21 cellular contexts compared by ENCODE assay signal in genomic region chr3:150222646-150223045, GRCh38.
DNase-seq lines count a peak whose midpoint lies in the region; ATAC-seq, FAIRE-seq and TF ChIP-seq lines count a peak whose summit lies in the region.
"Had no signal": no experiment of that assay in that cellular context is flagged by ENCODE, and none has a peak within 500 bp of the region (broad histone marks: within the 10 kb centered on the region; RNA-seq: fewer than 3 reads in every experiment).

No MANE protein-coding gene starts in this region.

- H3K36me3 ChIP-seq in Karpas-422 (ENCODE audit: insufficient read depth, low read length) (no peaks in the 10 kb centered on the region; the same call in 1 of the 2 replicates), left lung (no peaks in the 10 kb centered on the region)
- H3K36me3 ChIP-seq: BLaER1 had no signal

- H3K9me3 ChIP-seq in Karpas-422 (ENCODE audit: low read length): 0 out of 2 replicates have a peak, but pooled peaks cover 6% of the 10 kb centered on the region
- H3K9me3 ChIP-seq in left lung: peaks cover 0 to 4% of the 10 kb centered on the region in 2 donors

- peaks cover 9% of the 10 kb centered on the region for H3K9me3 Mint-ChIP-seq in WTC11
- H3K9me3 Mint-ChIP-seq: CD8-positive, alpha-beta T cell had no signal

- DNase-seq in NCI-H1417 (lab: John Stamatoyannopoulos, UW) (peak in 2 of 3 experiments; percentile 22 to 40), NCI-H1417 treated with DMSO at 0.1 percent for 48 hours (lab: John Stamatoyannopoulos, UW) (no peak), Karpas-422 (no peak), WTC11 (ENCODE audit: low spot score) (no peak), left lung (no peak), frontal cortex (ENCODE audit: low spot score in 2 of 2) (no peak), GM03348 (ENCODE audit: low spot score) (no peak)
- DNase-seq: 8988T; CD8-positive, alpha-beta T cell; GF-D8; MM.1S; NCI-H1092 treated with DMSO at 0.1 percent for 48 hours; NCI-H187 treated with DMSO at 0.1 percent for 48 hours; NCI-H2171 treated with DMSO at 0.1 percent for 48 hours; NCI-H446 treated with DMSO at 0.1 percent for 48 hours; PC-3 had no signal

- peak; percentile 67 for ATAC-seq in WTC11
- ATAC-seq in left lung: peak; percentile 27
- no peak for ATAC-seq in HG02885 (IDR thresholded peaks at IDR 0.05; ENCODE audit: poor library complexity, unreplicated experiment)
- ATAC-seq: CD8-positive, alpha-beta T cell; PC-3 had no signal

- intact Hi-C loops in left lung (cut with DNase I): loop anchor here in 1 of 2 donors (10.0 kb wide), 1 partner anchor 272 kb away; no protein-coding TSS in a partner anchor

- H3K79me2 ChIP-seq in Karpas-422 (ENCODE audit: low read length): no peaks in the 10 kb centered on the region

- H3K9me2 ChIP-seq in Karpas-422 (replicated peaks; ENCODE audit: insufficient read depth, low read length): no peaks in the 10 kb centered on the region

- peak overlapping the region; percentile 3; the same call in 1 of the 2 replicates for H3K4me3 Mint-ChIP-seq in WTC11
- H3K4me3 Mint-ChIP-seq: CD8-positive, alpha-beta T cell had no signal

- no peak overlapping the region for H3K9ac ChIP-seq in Karpas-422 (ENCODE audit: low read length)
- H3K9ac ChIP-seq: BLaER1 had no signal

- no peak overlapping the region for H2AFZ ChIP-seq in Karpas-422 (ENCODE audit: low read length)

- H3K27me3 ChIP-seq in Karpas-422 (ENCODE audit: low read length) (no peaks in the 10 kb centered on the region), left lung (peaks cover 0 to 13% of the 10 kb centered on the region in 2 donors)
- H3K27me3 ChIP-seq: BLaER1 had no signal

- peaks cover 37% of the 10 kb centered on the region for H3K4me1 Mint-ChIP-seq in WTC11

- H4K20me1 ChIP-seq in Karpas-422 (ENCODE audit: insufficient read depth, low read depth, low read length): no peaks in the 10 kb centered on the region
- H4K20me1 ChIP-seq: BLaER1 had no signal

- peak overlapping the region; percentile 32 for H3K4me2 ChIP-seq in Karpas-422 (ENCODE audit: low read depth, low read length, poor library complexity, severe bottlenecking)
- H3K4me2 ChIP-seq: BLaER1 had no signal

- POLR2A ChIA-PET in WTC11 (lab: Charles Lee): no interaction called here

- H3K36me3 Mint-ChIP-seq in WTC11: peaks cover 7% of the 10 kb centered on the region
- H3K36me3 Mint-ChIP-seq: CD8-positive, alpha-beta T cell had no signal

- H3K27me3 Mint-ChIP-seq in WTC11 (ENCODE audit: low read depth): peaks cover 12% of the 10 kb centered on the region

- peaks cover 50% of the 10 kb centered on the region for H3K4me1 ChIP-seq in Karpas-422 (ENCODE audit: low read length)
- H3K4me1 ChIP-seq in left lung: peaks cover 0 to 6% of the 10 kb centered on the region in 2 donors
- H3K4me1 ChIP-seq: BLaER1 had no signal

- H3K4me3 ChIP-seq in Karpas-422 (ENCODE audit: low read length): no peak overlapping the region
- no peak overlapping the region for H3K4me3 ChIP-seq in left lung
- H3K4me3 ChIP-seq: BLaER1 had no signal

- CTCF ChIA-PET in WTC11 (lab: Charles Lee): interaction anchor here (0.5 to 1.5 kb wide), 15 partner anchors 10 to 688 kb away, joined by 3 to 10 read pairs (median 5); no protein-coding TSS in a partner anchor

- FAIRE-seq in frontal cortex (lab: Jason Lieb, UNC): no peak
- FAIRE-seq: D721Med, GM12892 had no signal

- TF ChIP-seq CTCF in WTC11 (IDR thresholded peaks at IDR 0.05) (no peak), left lung (IDR thresholded peaks at IDR 0.05) (no peak)

- no peak overlapping the region for H3K27ac ChIP-seq in Karpas-422 (ENCODE audit: low read length)
- no peak overlapping the region for H3K27ac ChIP-seq in left lung
- H3K27ac ChIP-seq: BLaER1, RWPE1 had no signal

- H3K27ac Mint-ChIP-seq in WTC11: no peak overlapping the region
- H3K27ac Mint-ChIP-seq: CD8-positive, alpha-beta T cell had no signal

TF ChIP-seq in WTC11, 78 proteins besides CTCF, POLR2A, EP300 and RAD21:
- TF ChIP-seq ERG (CRISPR knock-in tag; IDR thresholded peaks at IDR 0.05): no peak

Comparison
In these comparisons a context has a peak if more than half of its experiments do, and no peak if none do; other contexts are left out.
1. DNase-seq: peak in NCI-H1417 (2 of 3); none in NCI-H1417 treated with DMSO at 0.1 percent for 48 hours (single experiment), Karpas-422 (single experiment), WTC11 (single experiment), left lung (0 of 2), frontal cortex (0 of 2) and GM03348 (single experiment).